Comparison of ENCODE assay signal across 8 cellular contexts in genomic region chr22:42283288-42284229, GRCh38. TPM values are rescaled to one million over a fixed set of nuclear protein-coding genes. Genes with fewer than 3 reads are reported as not detected.
A peak's percentile ranks its signal among the peaks of the same experiment; 100 is the strongest.
DNase-seq lines count a peak whose midpoint lies in the region; ATAC-seq lines count a peak whose summit lies in the region.

No MANE protein-coding gene starts in this region.

- intact Hi-C loops in left cardiac atrium (cut with DNase I), result no loop called here

- in situ Hi-C loops in G401 (cut with HindIII; ENCODE audit: low sequenced_read_pairs), result no loop called here

- peak overlapping the region; percentile 38 for H3K4me3 ChIP-seq in skeletal muscle cell (ENCODE audit: low read depth, low read length)

- peak; percentile 20 for DNase-seq in NCI-H1092 (lab: John Stamatoyannopoulos, UW)
- DNase-seq in activated T-helper 9 cell treated with anti-CD3 and anti-CD28 coated beads, Interleukin-2, amount 50 U/mL, for 16 hours (ENCODE audit: low read depth), result peak; percentile 25
- no peak for DNase-seq in left cardiac atrium
- no peak for DNase-seq in skeletal muscle cell (ENCODE audit: low read depth)
- no peak for DNase-seq in NOMO-1 treated with dmso at 0.1 percent for 144 hours (lab: John Stamatoyannopoulos, UW; ENCODE audit: unreplicated experiment)
- no peak for DNase-seq in GF-D8 (lab: John Stamatoyannopoulos, UW)
- no peak for DNase-seq in G401 (ENCODE audit: low spot score)

- ATAC-seq in left cardiac atrium (peak; percentile 19 to 56), HG02840 (IDR thresholded peaks at IDR 0.05; ENCODE audit: low FRiP score, unreplicated experiment) (no peak)

RNA-seq across cellular contexts. Expression of gene TCF20, which starts 13.1 kb away (rescaled TPM):
- total RNA-seq in left cardiac atrium, result 10 to 100 TPM; 13.9 to 18.2 TPM
- 18.4 and 25.5 TPM in 2 replicates for total RNA-seq in G401 (2014; rRNA removed; shearing (Covaris generic))

Comparison
In these comparisons a context has a peak if more than half of its experiments do, and no peak if none do; other contexts are left out.
1. DNase-seq: peak in NCI-H1092 (single experiment) and activated T-helper 9 cell treated with anti-CD3 and anti-CD28 coated beads, Interleukin-2, amount 50 U/mL, for 16 hours (single experiment); none in left cardiac atrium (single experiment), skeletal muscle cell (single experiment), NOMO-1 treated with dmso at 0.1 percent for 144 hours (single experiment), GF-D8 (single experiment) and G401 (single experiment).